In the genomic region with DNA sequence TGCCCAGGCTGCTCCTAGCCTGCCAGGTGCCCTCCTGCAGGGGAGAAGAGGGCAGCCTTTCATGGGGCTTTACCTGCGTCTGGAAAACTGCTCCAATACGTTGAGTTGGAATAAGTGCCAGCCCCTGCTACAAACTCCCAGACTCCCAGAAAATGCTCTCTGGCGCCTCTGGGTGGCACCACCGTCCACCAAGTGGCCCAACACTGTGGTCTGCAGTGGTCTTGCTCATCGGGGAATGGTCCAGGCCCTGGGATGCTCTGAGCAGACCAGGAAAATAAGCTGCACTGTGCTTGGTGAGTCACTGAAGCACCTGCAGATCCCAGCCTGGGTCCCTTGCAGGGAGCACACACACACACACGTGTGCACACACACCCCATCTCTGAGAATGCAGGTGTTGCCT, we compare ENCODE assay signal across 9 cellular contexts. TPM values are rescaled to one million over a fixed set of nuclear protein-coding genes. Genes with fewer than 3 reads are reported as not detected.
DNase-seq lines count a peak whose midpoint lies in the region; ATAC-seq and TF ChIP-seq lines count a peak whose summit lies in the region.
"Had no signal": no experiment of that assay in that cellular context is flagged by ENCODE, and none has a peak within 500 bp of the region (broad histone marks: within the 10 kb centered on the region; RNA-seq: fewer than 3 reads in every experiment).

No MANE protein-coding gene starts in this region.

- H3K36me3 ChIP-seq in GM23248 (ENCODE audit: low read depth) (no peaks in the 10 kb centered on the region), Panc1 (ENCODE audit: control insufficient read depth, insufficient read depth, low read length) (no peaks in the 10 kb centered on the region), fibroblast of lung (ENCODE audit: control insufficient read depth, insufficient read depth, low read length) (peaks cover 5% of the 10 kb centered on the region)

- H3K4me3 ChIP-seq in GM23248 (no peak overlapping the region), Panc1 (ENCODE audit: low read depth in 2 of 2, low read length in 2 of 2) (no peak overlapping the region), fibroblast of lung (replicated peaks in 1 of 4; ENCODE audit: control extremely low read depth in 1 of 4, insufficient read depth in 1 of 4, low read depth in 3 of 4, low read length in 4 of 4) (no peak overlapping the region), retinal pigment epithelial cell (ENCODE audit: low read length) (no peak overlapping the region)

- no peaks in the 10 kb centered on the region for H3K9me2 ChIP-seq in GM23248 (ENCODE audit: insufficient read depth)

- H3K4me1 ChIP-seq in GM23248 (ENCODE audit: insufficient read depth) = no peaks in the 10 kb centered on the region
- H3K4me1 ChIP-seq in Panc1 (ENCODE audit: control insufficient read depth, insufficient read depth, low read length) = no peaks in the 10 kb centered on the region
- no peaks in the 10 kb centered on the region for H3K4me1 ChIP-seq in fibroblast of lung (ENCODE audit: control insufficient read depth, extremely low read depth, insufficient read depth, low read length)

- peaks cover 4% of the 10 kb centered on the region for H3K79me2 ChIP-seq in GM23248 (ENCODE audit: insufficient read depth)
- no peaks in the 10 kb centered on the region for H3K79me2 ChIP-seq in fibroblast of lung (ENCODE audit: control insufficient read depth, insufficient read depth, low read length)

- in situ Hi-C loops in GM23248 (cut with MboI) = no loop called here
- in situ Hi-C loops in Panc1 (cut with HindIII; ENCODE audit: low pct_unique_long_range_greater_than_20kb, low sequenced_read_pairs) = no loop called here

- POLR2A ChIA-PET in Panc1 (lab: Charles Lee) = no interaction called here

- DNase-seq in AG08396 (ENCODE audit: low spot score) (peak; percentile 55), GM23248 (peak; percentile 44), Panc1 (ENCODE audit: low read depth, low spot score) (no peak), fibroblast of lung (ENCODE audit: low read depth in 2 of 2) (peak; percentile 26 to 39), retinal pigment epithelial cell (ENCODE audit: low read depth) (no peak), globus pallidus (ENCODE audit: low spot score) (no peak)

- intact Hi-C loops in Panc1 (cut with micrococcal nuclease; ENCODE audit: unreplicated experiment) = loop anchor here (5.0 kb wide), 1 partner anchor 69 kb away; no protein-coding TSS in a partner anchor

- CTCF ChIA-PET in Panc1 (lab: Charles Lee) = no interaction called here

- H3K9ac ChIP-seq in GM23248 = no peak overlapping the region
- no peak overlapping the region for H3K9ac ChIP-seq in fibroblast of lung (ENCODE audit: insufficient read depth, low read length)

- no TSS peak for BruUV-seq in Panc1 (replicated peaks; lab: Mats Ljungman, UMichigan)

- H4K20me1 ChIP-seq in GM23248 (ENCODE audit: insufficient read depth) (no peaks in the 10 kb centered on the region), fibroblast of lung (ENCODE audit: control insufficient read depth, extremely low read depth, insufficient read depth, low read length) (no peaks in the 10 kb centered on the region)

- ATAC-seq in Panc1 (peak; percentile 73), HG03139 (IDR thresholded peaks at IDR 0.05; ENCODE audit: unreplicated experiment) (no peak), GM18511 (IDR thresholded peaks at IDR 0.05; ENCODE audit: unreplicated experiment) (no peak)

- H2AFZ ChIP-seq in GM23248 (no peak overlapping the region), fibroblast of lung (ENCODE audit: low read length) (no peak overlapping the region)

- H3K9me3 ChIP-seq in GM23248 (ENCODE audit: low read depth) (no peaks in the 10 kb centered on the region), Panc1 (ENCODE audit: control insufficient read depth, insufficient read depth, low read depth, low read length) (no peaks in the 10 kb centered on the region), fibroblast of lung (ENCODE audit: control insufficient read depth, insufficient read depth, low read depth, low read length) (no peaks in the 10 kb centered on the region)

- H3K4me2 ChIP-seq in GM23248 (ENCODE audit: unreplicated experiment) = no peak overlapping the region
- H3K4me2 ChIP-seq in fibroblast of lung (ENCODE audit: extremely low read depth, insufficient read depth, low read length) = no peak overlapping the region

- WGBS in GM23248 (ENCODE audit: low coverage in 1 of 2, low lambda C conversion rate in 2 of 2, missing lambda C conversion rate in 2 of 2), 2 experiments = 55 to 64% methylated on average over 6 of the region's 6 CpGs

- H3K27me3 ChIP-seq in GM23248 (replicated peaks; ENCODE audit: insufficient read depth) (no peaks in the 10 kb centered on the region), Panc1 (ENCODE audit: control insufficient read depth, insufficient read depth, low read length) (no peaks in the 10 kb centered on the region), fibroblast of lung (ENCODE audit: control insufficient read depth, insufficient read depth, low read length) (no peaks in the 10 kb centered on the region)

- H3K27ac ChIP-seq in GM23248 (no peak overlapping the region), Panc1 (ENCODE audit: low read length) (no peak overlapping the region), fibroblast of lung (ENCODE audit: insufficient read depth, low read length) (no peak overlapping the region)

- peak; percentile 86 for TF ChIP-seq CTCF in Panc1 (IDR thresholded peaks at IDR 0.05)
- peak; percentile 48 to 70 for TF ChIP-seq CTCF in fibroblast of lung (conservative IDR thresholded peaks at IDR 0.05 in 1 of 2, IDR thresholded peaks at IDR 0.05 in 1 of 2; ENCODE audit: low read depth in 1 of 2, low read length in 2 of 2)
- TF ChIP-seq CTCF in retinal pigment epithelial cell (conservative IDR thresholded peaks at IDR 0.05; ENCODE audit: low read depth, low read length) = peak; percentile 72

- no peaks in the 10 kb centered on the region for H3F3A ChIP-seq in GM23248 (ENCODE audit: insufficient read depth)

RNA-seq across cellular contexts. Expression of a gene that starts 20.8 kb away (rescaled TPM):
- total RNA-seq in GM23248 (2014; rRNA removed; shearing (Covaris generic)) = 14.7 and 20.7 TPM in 2 replicates
- polyA plus RNA-seq in GM23248 (2016; fragmentation: Nextera tagmentation; extraction: Ambion mirVana) = 17.7 and 20.3 TPM in 2 replicates
- total RNA-seq in Panc1 (2021; ENCODE audit: unreplicated experiment) = 26.8 TPM
- polyA plus RNA-seq in Panc1 (2012; ENCODE audit: insufficient read length) = 32.9 TPM
- 4.9 and 12.2 TPM in 2 replicates for total RNA-seq in fibroblast of lung
- 6.3 and 11.7 TPM in 2 replicates for polyA plus RNA-seq in fibroblast of lung
- polyA plus RNA-seq in fibroblast of lung (2012) = 12.5 and 26.0 TPM in 2 replicates
- polyA minus RNA-seq in fibroblast of lung (ENCODE audit: low replicate concordance) = 16.1 and 36.9 TPM in 2 replicates

RNA-seq across cellular contexts. Expression of a gene that starts 38.3 kb away (rescaled TPM):
- total RNA-seq in GM23248 (2014; rRNA removed; shearing (Covaris generic)) = not detected in 2 replicates
- polyA plus RNA-seq in GM23248 (2016; fragmentation: Nextera tagmentation; extraction: Ambion mirVana) = not detected in 2 replicates
- total RNA-seq in Panc1 (2021; ENCODE audit: unreplicated experiment) = 0.15 TPM
- polyA plus RNA-seq in Panc1 (2012; ENCODE audit: insufficient read length) = 0.07 TPM
- under 0.01 TPM in 2 replicates for total RNA-seq in fibroblast of lung
- polyA plus RNA-seq in fibroblast of lung = 0.01 TPM in 1 of 2 replicates, not detected in the other
- polyA plus RNA-seq in fibroblast of lung (2012) = not detected in 2 replicates
- not detected in 2 replicates for polyA minus RNA-seq in fibroblast of lung (ENCODE audit: low replicate concordance)
- polyA plus RNA-seq: aorta had no signal

RNA-seq across cellular contexts. Expression of a gene that starts 41.6 kb away (rescaled TPM):
- 36.0 and 40.8 TPM in 2 replicates for total RNA-seq in GM23248 (2014; rRNA removed; shearing (Covaris generic))
- polyA plus RNA-seq in GM23248 (2016; fragmentation: Nextera tagmentation; extraction: Ambion mirVana) (60.2 and 61.5 TPM in 2 replicates), fibroblast of lung (45.7 and 54.7 TPM in 2 replicates)
- total RNA-seq in Panc1 (2021; ENCODE audit: unreplicated experiment) (72.6 TPM), fibroblast of lung (40.0 and 40.6 TPM in 2 replicates)
- polyA plus RNA-seq in Panc1 (2012; ENCODE audit: insufficient read length) = 114 TPM
- polyA plus RNA-seq in fibroblast of lung (2012) = 57.1 and 71.2 TPM in 2 replicates
- polyA minus RNA-seq in fibroblast of lung (ENCODE audit: low replicate concordance) = 63.8 and 107 TPM in 2 replicates

RNA-seq across cellular contexts. Expression of a gene that starts 43.4 kb away (rescaled TPM):
- total RNA-seq in GM23248 (2014; rRNA removed; shearing (Covaris generic)) = 36.2 and 44.2 TPM in 2 replicates
- polyA plus RNA-seq in GM23248 (2016; fragmentation: Nextera tagmentation; extraction: Ambion mirVana) = 37.4 and 37.5 TPM in 2 replicates
- 109 TPM for total RNA-seq in Panc1 (2021; ENCODE audit: unreplicated experiment)
- 169 TPM for polyA plus RNA-seq in Panc1 (2012; ENCODE audit: insufficient read length)
- 71.7 and 73.5 TPM in 2 replicates for total RNA-seq in fibroblast of lung
- 33.6 and 42.0 TPM in 2 replicates for polyA plus RNA-seq in fibroblast of lung
- polyA plus RNA-seq in fibroblast of lung (2012) = 39.4 and 49.0 TPM in 2 replicates
- 59.8 and 96.4 TPM in 2 replicates for polyA minus RNA-seq in fibroblast of lung (ENCODE audit: low replicate concordance)

Comparison
In these comparisons a context has a peak if more than half of its experiments do, and no peak if none do; other contexts are left out.
1. DNase-seq: peak in AG08396 (single experiment), GM23248 (single experiment) and fibroblast of lung (2 of 2); none in Panc1 (single experiment), retinal pigment epithelial cell (single experiment) and globus pallidus (single experiment).
2. Peak in every context shown above with its lines, with median percentiles within 50 percentile points of each other: CTCF ChIP-seq.